In the genomic region with DNA sequence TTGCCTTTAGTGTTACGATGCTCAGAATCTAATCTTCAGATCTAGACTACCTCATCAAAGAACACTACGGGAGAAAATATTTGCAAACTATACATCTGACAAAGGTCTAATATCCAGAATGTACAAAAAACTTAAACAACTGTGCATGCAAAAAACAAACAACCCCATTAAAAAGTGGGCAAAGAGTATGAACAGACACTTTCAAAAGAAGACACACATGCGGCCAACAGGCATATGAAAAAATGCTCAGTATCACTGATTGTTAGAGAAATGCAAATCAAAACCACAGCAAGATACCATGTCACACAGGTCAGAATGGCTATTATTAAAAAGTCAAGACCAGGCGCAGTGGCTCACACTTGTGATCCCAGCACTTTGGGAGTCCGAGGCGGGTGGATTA, we compare ENCODE assay signal across 1 cellular context.
TF ChIP-seq lines count a peak whose summit lies in the region.

No MANE protein-coding gene starts in this region.

TF ChIP-seq in HepG2, 621 proteins besides CTCF, POLR2A, EP300 and RAD21:
- TF ChIP-seq WIZ (CRISPR knock-in tag; IDR thresholded peaks at IDR 0.05) (no peak), ZNF7 (CRISPR knock-in tag; IDR thresholded peaks at IDR 0.05) (peak; percentile 52; the same call in 1 of the 2 replicates)
